ENCODE assay signal across 9 cellular contexts in the genomic region with DNA sequence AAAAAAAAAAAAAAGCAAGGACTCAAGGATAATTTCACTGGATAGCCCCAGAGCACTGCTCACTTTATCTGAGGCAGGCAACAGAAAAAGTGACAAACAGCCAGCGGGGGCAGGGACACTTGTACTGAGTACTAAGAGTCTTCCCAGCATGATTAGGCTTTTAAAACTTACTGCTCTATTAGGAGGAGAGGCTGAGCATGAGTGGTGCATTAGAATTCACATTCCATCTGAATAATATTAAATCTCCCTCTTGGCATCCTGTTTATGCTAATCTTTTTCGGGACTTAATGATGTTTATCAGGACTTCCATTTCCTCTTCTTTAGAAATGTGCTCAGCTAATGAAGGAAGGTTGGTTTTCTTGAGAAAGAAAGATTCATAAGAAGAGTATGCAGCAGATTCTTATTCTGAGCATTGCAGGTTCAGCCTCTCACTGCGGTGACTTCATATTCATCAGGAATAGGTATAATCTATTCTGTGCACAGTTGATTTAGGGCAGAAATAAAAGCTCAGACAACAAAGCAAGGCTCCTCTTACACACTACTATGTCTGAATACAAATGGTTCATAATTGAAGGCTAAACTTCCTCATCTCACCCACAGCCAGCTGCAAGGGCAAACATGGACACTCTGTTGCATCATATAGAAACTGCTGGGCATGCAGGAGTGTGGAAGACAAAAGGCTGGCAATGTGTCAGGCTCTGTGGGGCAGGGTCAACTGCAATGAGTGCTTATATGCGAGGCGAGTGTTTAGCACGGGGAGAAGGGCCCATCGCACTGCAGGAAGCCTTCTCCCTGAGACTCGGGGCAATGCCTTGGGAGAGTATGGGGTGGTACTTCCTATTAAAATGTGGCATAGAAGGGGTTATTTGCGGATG.
DNase-seq lines count a peak whose midpoint lies in the region; ATAC-seq lines count a peak whose summit lies in the region.
"Had no signal": no experiment of that assay in that cellular context is flagged by ENCODE, and none has a peak within 500 bp of the region (broad histone marks: within the 10 kb centered on the region; RNA-seq: fewer than 3 reads in every experiment).

No MANE protein-coding gene starts in this region.

- DNase-seq in HCEC 1CT (peak; percentile 14), SIG-M5 treated with dmso at 0.1 percent for 504 hours (lab: John Stamatoyannopoulos, UW; ENCODE audit: unreplicated experiment) (peak; percentile 80), Right ventricle myocardium superior (peak; percentile 74), NCI-H446 treated with DMSO at 0.1 percent for 48 hours (lab: John Stamatoyannopoulos, UW) (no peak), MG63 (no peak)
- no peak for DNase-seq in stimulated activated naive B cell treated with anti-CD40 and anti-IgM and Interleukin-4, amounts not matched to agents 10 μg/mL and 1 μg/mL and 100 μg/mL, for 72 hours

- H3K36me3 ChIP-seq in MG63: peaks cover 78% of the 10 kb centered on the region

- H3K4me1 Mint-ChIP-seq in stimulated activated naive B cell treated with anti-CD40 and anti-IgM and Interleukin-4, amounts not matched to agents 10 μg/mL and 1 μg/mL and 100 μg/mL, for 72 hours: peaks cover 0 to 6% of the 10 kb centered on the region in 2 donors

- no peaks in the 10 kb centered on the region for H3K36me3 Mint-ChIP-seq in stimulated activated naive B cell treated with anti-CD40 and anti-IgM and Interleukin-4, amounts not matched to agents 10 μg/mL and 1 μg/mL and 100 μg/mL, for 72 hours

- H3K27me3 ChIP-seq in MG63: no peaks in the 10 kb centered on the region

- no peak overlapping the region for H3K27ac Mint-ChIP-seq in stimulated activated naive B cell treated with anti-CD40 and anti-IgM and Interleukin-4, amounts not matched to agents 10 μg/mL and 1 μg/mL and 100 μg/mL, for 72 hours

- ATAC-seq in Right ventricle myocardium superior (ENCODE audit: poor library complexity) (peak; percentile 23), GM21529 (IDR thresholded peaks at IDR 0.05; ENCODE audit: unreplicated experiment) (no peak), HG02840 (IDR thresholded peaks at IDR 0.05; ENCODE audit: low FRiP score, unreplicated experiment) (no peak)
- ATAC-seq in stimulated activated naive B cell treated with anti-CD40 and anti-IgM and Interleukin-4, amounts not matched to agents 10 μg/mL and 1 μg/mL and 100 μg/mL, for 72 hours (replicated peaks): peak; percentile 38 to 39
- ATAC-seq: K562 had no signal

- no peaks in the 10 kb centered on the region for H3K9me3 ChIP-seq in MG63

- no peaks in the 10 kb centered on the region for H3K9me3 Mint-ChIP-seq in stimulated activated naive B cell treated with anti-CD40 and anti-IgM and Interleukin-4, amounts not matched to agents 10 μg/mL and 1 μg/mL and 100 μg/mL, for 72 hours

- no peaks in the 10 kb centered on the region for H3K27me3 Mint-ChIP-seq in stimulated activated naive B cell treated with anti-CD40 and anti-IgM and Interleukin-4, amounts not matched to agents 10 μg/mL and 1 μg/mL and 100 μg/mL, for 72 hours

- no peak overlapping the region for H3K4me3 Mint-ChIP-seq in stimulated activated naive B cell treated with anti-CD40 and anti-IgM and Interleukin-4, amounts not matched to agents 10 μg/mL and 1 μg/mL and 100 μg/mL, for 72 hours

- no peak overlapping the region for H3K4me3 ChIP-seq in MG63
- H3K4me3 ChIP-seq: K562 had no signal

- intact Hi-C loops in Right ventricle myocardium superior (cut with DNase I): no loop called here

Comparison
In these comparisons a context has a peak if more than half of its experiments do, and no peak if none do; other contexts are left out.
1. DNase-seq: peak in HCEC 1CT (single experiment), SIG-M5 treated with dmso at 0.1 percent for 504 hours (single experiment) and Right ventricle myocardium superior (single experiment); none in stimulated activated naive B cell treated with anti-CD40 and anti-IgM and Interleukin-4, amounts not matched to agents 10 μg/mL and 1 μg/mL and 100 μg/mL, for 72 hours (single experiment), NCI-H446 treated with DMSO at 0.1 percent for 48 hours (single experiment) and MG63 (single experiment).
2. ATAC-seq: peak in Right ventricle myocardium superior (single experiment) and stimulated activated naive B cell treated with anti-CD40 and anti-IgM and Interleukin-4, amounts not matched to agents 10 μg/mL and 1 μg/mL and 100 μg/mL, for 72 hours (2 of 2); none in GM21529 (single experiment) and HG02840 (single experiment).